ENCODE assay signal across 11 cellular contexts in the genomic region with DNA sequence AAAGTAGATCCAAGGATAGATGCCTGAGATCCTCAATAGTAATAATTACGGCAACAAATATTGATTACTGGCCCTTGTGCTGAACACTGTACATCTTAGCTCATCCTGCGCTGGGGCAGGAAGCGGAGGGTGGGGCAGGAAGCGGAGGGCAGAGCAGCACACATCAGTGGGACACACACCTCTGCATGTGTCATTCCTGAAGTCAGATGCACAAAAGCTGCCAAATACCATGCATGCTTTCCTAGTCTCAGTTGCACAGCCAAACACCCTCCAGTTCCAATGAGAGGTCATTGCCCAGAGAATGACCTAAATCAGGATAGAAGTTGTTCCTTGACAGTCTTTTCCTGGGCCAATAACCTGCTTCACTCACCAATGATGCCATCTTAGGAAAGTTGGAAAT.
A peak's percentile ranks its signal among the peaks of the same experiment; 100 is the strongest.
DNase-seq lines count a peak whose midpoint lies in the region; ATAC-seq and TF ChIP-seq lines count a peak whose summit lies in the region.
"Had no signal": no experiment of that assay in that cellular context is flagged by ENCODE, and none has a peak within 500 bp of the region (broad histone marks: within the 10 kb centered on the region; RNA-seq: fewer than 3 reads in every experiment).

No MANE protein-coding gene starts in this region.

- TF ChIP-seq CTCF in fibroblast of the aortic adventitia (IDR thresholded peaks at IDR 0.05; ENCODE audit: insufficient read depth, low read length) (no peak), GM13976 (IDR thresholded peaks at IDR 0.05; ENCODE audit: borderline replicate concordance, control extremely low read depth, extremely low read depth, insufficient read depth, missing control alignments) (no peak)

- no peak overlapping the region for H3K4me3 ChIP-seq in fibroblast of the aortic adventitia (ENCODE audit: low read depth, low read length)
- H3K4me3 ChIP-seq: heart right ventricle had no signal

- ATAC-seq in HG03520 (IDR thresholded peaks at IDR 0.05; ENCODE audit: unreplicated experiment) = no peak

- peak; percentile 37 for DNase-seq in stimulated activated CD4-positive, alpha-beta T cell treated with anti-CD3 and anti-CD28 coated beads, Interleukin-12 subunit alpha, Interleukin-12 subunit beta, amount 100 ng/mL, for 4 hours
- DNase-seq in stimulated activated CD4-positive, alpha-beta T cell treated with anti-CD3 and anti-CD28 coated beads, Interleukin-2, amount 100 ng/mL, for 48 hours = no peak
- peak; percentile 21 for DNase-seq in activated T-cell treated with anti-CD3 and anti-CD28 coated beads for 4 hours
- peak; percentile 43 for DNase-seq in fibroblast of the aortic adventitia (ENCODE audit: low read depth)
- no peak for DNase-seq in GM13976 (ENCODE audit: low spot score)
- no peak for DNase-seq in middle frontal gyrus (ENCODE audit: extremely low spot score, low spot score)
- DNase-seq in cerebellum (ENCODE audit: low spot score) = no peak
- DNase-seq: heart right ventricle, NCI-H187 treated with DMSO at 0.1 percent for 48 hours, right cardiac atrium had no signal

- in situ Hi-C loops in GM13976 (cut with MboI; ENCODE audit: low sequenced_read_pairs, unreplicated experiment) = no loop called here

Comparison
In these comparisons a context has a peak if more than half of its experiments do, and no peak if none do; other contexts are left out.
1. DNase-seq: peak in stimulated activated CD4-positive, alpha-beta T cell treated with anti-CD3 and anti-CD28 coated beads, Interleukin-12 subunit alpha, Interleukin-12 subunit beta, amount 100 ng/mL, for 4 hours (single experiment), activated T-cell treated with anti-CD3 and anti-CD28 coated beads for 4 hours (single experiment) and fibroblast of the aortic adventitia (single experiment); none in stimulated activated CD4-positive, alpha-beta T cell treated with anti-CD3 and anti-CD28 coated beads, Interleukin-2, amount 100 ng/mL, for 48 hours (0 of 2), GM13976 (single experiment), middle frontal gyrus (single experiment) and cerebellum (single experiment).